ENCODE assay signal across 14 cellular contexts in the genomic region with DNA sequence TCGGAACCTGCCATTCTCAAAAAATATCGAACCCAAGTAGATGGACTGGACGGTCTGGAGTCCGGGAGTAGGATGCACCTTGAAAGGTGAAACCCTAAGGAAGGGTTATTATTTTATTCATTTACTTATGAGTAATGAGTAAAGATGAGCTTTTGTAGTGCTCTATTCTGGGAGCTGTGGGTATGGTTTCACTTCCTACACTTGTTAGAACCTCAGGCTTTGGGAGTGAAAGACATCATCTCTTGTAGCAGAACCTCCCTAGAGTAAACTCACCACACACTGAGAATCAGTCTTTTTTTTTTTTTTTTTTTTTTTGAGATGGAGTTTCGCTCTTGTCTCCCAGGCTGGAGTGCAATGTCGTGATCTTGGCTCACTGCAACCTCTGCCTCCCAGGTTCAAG.
DNase-seq lines count a peak whose midpoint lies in the region; ATAC-seq lines count a peak whose summit lies in the region.
"Had no signal": no experiment of that assay in that cellular context is flagged by ENCODE, and none has a peak within 500 bp of the region (broad histone marks: within the 10 kb centered on the region; RNA-seq: fewer than 3 reads in every experiment).

No MANE protein-coding gene starts in this region.

- no peaks in the 10 kb centered on the region for H3K36me3 ChIP-seq in effector memory CD4-positive, alpha-beta T cell (ENCODE audit: control insufficient read depth, insufficient read depth, low read length)

- intact Hi-C loops in sciatic nerve (cut with DNase I), result no loop called here

- H3K4me1 ChIP-seq in effector memory CD4-positive, alpha-beta T cell (ENCODE audit: control insufficient read depth, insufficient read depth, low read length, poor library complexity, severe bottlenecking), result no peaks in the 10 kb centered on the region

- no peak overlapping the region for H3K27ac ChIP-seq in effector memory CD4-positive, alpha-beta T cell (ENCODE audit: insufficient read depth, low read length, poor library complexity, severe bottlenecking)
- H3K27ac ChIP-seq: epithelial cell of prostate, SK-N-MC had no signal

- ATAC-seq in GM18870 (IDR thresholded peaks at IDR 0.05; ENCODE audit: unreplicated experiment) (peak; percentile 80), HG02571 (IDR thresholded peaks at IDR 0.05; ENCODE audit: unreplicated experiment) (peak; percentile 91), HG03521 (IDR thresholded peaks at IDR 0.05; ENCODE audit: unreplicated experiment) (peak; percentile 92), sciatic nerve (peak; percentile 63)
- ATAC-seq: activated T-helper 17 cell treated with anti-CD3 and anti-CD28 coated beads, Interleukin-2, amount 50 U/mL, for 72 hours had no signal

- DNase-seq in sciatic nerve (ENCODE audit: low spot score), result no peak
- DNase-seq in effector memory CD4-positive, alpha-beta T cell, result no peak
- DNase-seq in NCI-H1436 (lab: John Stamatoyannopoulos, UW), result no peak
- DNase-seq in mesenteric fat pad (ENCODE audit: low spot score), result no peak
- DNase-seq in activated naive CD4-positive, alpha-beta T cell treated with anti-CD3 and anti-CD28 coated beads, Interleukin-2, amount 50 U/mL, for 16 hours, result no peak
- DNase-seq: activated CD4-positive, alpha-beta T cell treated with anti-CD3 and anti-CD28 coated beads for 1 hour; NCI-H1048; NCI-H69 had no signal

- no peak overlapping the region for H3K4me3 ChIP-seq in effector memory CD4-positive, alpha-beta T cell (ENCODE audit: insufficient read depth, low read depth, low read length, poor library complexity, severe bottlenecking)
- H3K4me3 ChIP-seq: SK-N-MC had no signal

- no peaks in the 10 kb centered on the region for H3K27me3 ChIP-seq in effector memory CD4-positive, alpha-beta T cell (replicated peaks; ENCODE audit: control insufficient read depth, insufficient read depth, low read length, poor library complexity, severe bottlenecking)

- no peaks in the 10 kb centered on the region for H3K9me3 ChIP-seq in effector memory CD4-positive, alpha-beta T cell (ENCODE audit: control insufficient read depth, low read length)
